ENCODE assay signal across 8 cellular contexts in genomic region chr17:81487487-81488275, GRCh38. TPM values are rescaled to one million over a fixed set of nuclear protein-coding genes. Genes with fewer than 3 reads are reported as not detected.
DNase-seq lines count a peak whose midpoint lies in the region; ATAC-seq and TF ChIP-seq lines count a peak whose summit lies in the region.

No MANE protein-coding gene starts in this region.

- intact Hi-C loops in CD8-positive, alpha-beta T cell (cut with DNase I, micrococcal nuclease) = loop anchor here (1.0 to 10.0 kb wide), 4 partner anchors 22 to 503 kb away; partner anchors contain the start of genes ACTG1 (in 1 of the 2) and BAIAP2 (in 1 of the 2)
- intact Hi-C loops in lower lobe of right lung (cut with DNase I) = no loop called here

- H3K4me3 Mint-ChIP-seq in CD8-positive, alpha-beta T cell = peak overlapping the region; percentile 71

- peaks cover 21% of the 10 kb centered on the region for H3K4me1 ChIP-seq in CD8-positive, alpha-beta T cell (ENCODE audit: insufficient read depth, low read length)
- H3K4me1 ChIP-seq in duodenal mucosa (ENCODE audit: control insufficient read depth in 1 of 2, insufficient read depth in 2 of 2, low read length in 2 of 2) = peaks cover 22 to 36% of the 10 kb centered on the region in 2 donors
- H3K4me1 ChIP-seq in lower lobe of right lung = peaks cover 34% of the 10 kb centered on the region

- POLR2A ChIA-PET in CD8-positive, alpha-beta T cell (lab: Charles Lee) = interaction anchor here (1.1 to 4.3 kb wide), 2 partner anchors 11 to 22 kb away, joined by 3 to 16 read pairs; no protein-coding TSS in a partner anchor

- CTCF ChIA-PET in CD8-positive, alpha-beta T cell (lab: Charles Lee) = interaction anchor here (1.6 kb wide), 1 partner anchor 113 kb away, joined by 5 read pairs; no protein-coding TSS in a partner anchor

- peak; percentile 76 for ATAC-seq in CD8-positive, alpha-beta T cell
- ATAC-seq in lower lobe of right lung = peak; percentile 89 to 92
- no peak for ATAC-seq in HG02642 (IDR thresholded peaks at IDR 0.05; ENCODE audit: poor library complexity, unreplicated experiment)

- H3K36me3 Mint-ChIP-seq in CD8-positive, alpha-beta T cell = no peaks in the 10 kb centered on the region

- H3K36me3 ChIP-seq in CD8-positive, alpha-beta T cell (ENCODE audit: insufficient read depth, low read length) = no peaks in the 10 kb centered on the region
- no peaks in the 10 kb centered on the region for H3K36me3 ChIP-seq in duodenal mucosa (ENCODE audit: control insufficient read depth in 1 of 2, insufficient read depth in 2 of 2, low read length in 2 of 2)
- H3K36me3 ChIP-seq in lower lobe of right lung = no peaks in the 10 kb centered on the region

- H3K9ac ChIP-seq in duodenal mucosa (ENCODE audit: low read depth in 1 of 2, low read length in 2 of 2) = peak overlapping the region; percentile 71 to 76

- H3K4me3 ChIP-seq in CD8-positive, alpha-beta T cell (ENCODE audit: low read depth, low read length) = peak overlapping the region; percentile 60
- H3K4me3 ChIP-seq in duodenal mucosa (ENCODE audit: low read depth in 1 of 2, low read length in 2 of 2) (peak overlapping the region; percentile 60 to 67), lower lobe of right lung (peak overlapping the region; percentile 74)

- TF ChIP-seq CTCF in CD8-positive, alpha-beta T cell (IDR thresholded peaks at IDR 0.05) = no peak
- no peak for TF ChIP-seq CTCF in lower lobe of right lung (IDR thresholded peaks at IDR 0.05)

- peaks cover 7% of the 10 kb centered on the region for H3K4me1 Mint-ChIP-seq in CD8-positive, alpha-beta T cell (ENCODE audit: low read depth)

- peak; percentile 38 to 87 (median 78) for DNase-seq in CD8-positive, alpha-beta T cell
- peak; percentile 65 for DNase-seq in HCEC 1CT
- peak; percentile 86 for DNase-seq in NCI-H2196 treated with DMSO at 0.1 percent for 48 hours (lab: John Stamatoyannopoulos, UW; ENCODE audit: unreplicated experiment)
- peak; percentile 67 to 74 for DNase-seq in activated CD4-positive, alpha-beta T cell treated with anti-CD3 and anti-CD28 coated beads, Interleukin-2, amount 50 U/mL, for 4 hours
- DNase-seq in lower lobe of right lung = peak; percentile 85
- DNase-seq in stimulated activated CD4-positive, alpha-beta T cell treated with anti-CD3 and anti-CD28 coated beads, TNF-alpha, amount 100 ng/mL, for 1 hour (ENCODE audit: low read depth in 3 of 3, low spot score in 1 of 3) = peak; percentile 51 to 74 (median 65)

- H3K27me3 Mint-ChIP-seq in CD8-positive, alpha-beta T cell (ENCODE audit: low read depth) = peaks cover 5% of the 10 kb centered on the region

- H3K27ac ChIP-seq in CD8-positive, alpha-beta T cell (ENCODE audit: low read depth, low read length) = peak overlapping the region; percentile 45
- peak overlapping the region; percentile 66 for H3K27ac ChIP-seq in duodenal mucosa (ENCODE audit: low read depth, low read length)
- H3K27ac ChIP-seq in lower lobe of right lung = peak overlapping the region; percentile 93

- H3K27ac Mint-ChIP-seq in CD8-positive, alpha-beta T cell = no peak overlapping the region

- H3K9me3 Mint-ChIP-seq in CD8-positive, alpha-beta T cell = no peaks in the 10 kb centered on the region

- H3K27me3 ChIP-seq in CD8-positive, alpha-beta T cell (ENCODE audit: insufficient read depth, low read length) = no peaks in the 10 kb centered on the region
- H3K27me3 ChIP-seq in duodenal mucosa (ENCODE audit: control insufficient read depth in 1 of 2, insufficient read depth in 2 of 2, low read length in 2 of 2) (peaks cover 0 to 5% of the 10 kb centered on the region in 2 donors), lower lobe of right lung (ENCODE audit: low read depth) (no peaks in the 10 kb centered on the region)

- no peaks in the 10 kb centered on the region for H3K9me3 ChIP-seq in CD8-positive, alpha-beta T cell (ENCODE audit: low read length)
- no peaks in the 10 kb centered on the region for H3K9me3 ChIP-seq in duodenal mucosa (ENCODE audit: control insufficient read depth in 1 of 2, low read length in 2 of 2)
- no peaks in the 10 kb centered on the region for H3K9me3 ChIP-seq in lower lobe of right lung

RNA-seq across cellular contexts. Expression of gene ACTG1, which starts 24.9 kb away (rescaled TPM):
- 1,000 to 10,000 TPM; 1,370 to 1,375 TPM for total RNA-seq in CD8-positive, alpha-beta T cell
- 1,821 TPM for total RNA-seq in lower lobe of right lung

RNA-seq across cellular contexts. Expression of gene FSCN2, which starts 40.5 kb away (rescaled TPM):
- total RNA-seq in CD8-positive, alpha-beta T cell = under 1 TPM; 0.36 to 0.38 TPM
- total RNA-seq in lower lobe of right lung = 3.3 TPM
